Comparison of ENCODE assay signal across 8 cellular contexts in the genomic region with DNA sequence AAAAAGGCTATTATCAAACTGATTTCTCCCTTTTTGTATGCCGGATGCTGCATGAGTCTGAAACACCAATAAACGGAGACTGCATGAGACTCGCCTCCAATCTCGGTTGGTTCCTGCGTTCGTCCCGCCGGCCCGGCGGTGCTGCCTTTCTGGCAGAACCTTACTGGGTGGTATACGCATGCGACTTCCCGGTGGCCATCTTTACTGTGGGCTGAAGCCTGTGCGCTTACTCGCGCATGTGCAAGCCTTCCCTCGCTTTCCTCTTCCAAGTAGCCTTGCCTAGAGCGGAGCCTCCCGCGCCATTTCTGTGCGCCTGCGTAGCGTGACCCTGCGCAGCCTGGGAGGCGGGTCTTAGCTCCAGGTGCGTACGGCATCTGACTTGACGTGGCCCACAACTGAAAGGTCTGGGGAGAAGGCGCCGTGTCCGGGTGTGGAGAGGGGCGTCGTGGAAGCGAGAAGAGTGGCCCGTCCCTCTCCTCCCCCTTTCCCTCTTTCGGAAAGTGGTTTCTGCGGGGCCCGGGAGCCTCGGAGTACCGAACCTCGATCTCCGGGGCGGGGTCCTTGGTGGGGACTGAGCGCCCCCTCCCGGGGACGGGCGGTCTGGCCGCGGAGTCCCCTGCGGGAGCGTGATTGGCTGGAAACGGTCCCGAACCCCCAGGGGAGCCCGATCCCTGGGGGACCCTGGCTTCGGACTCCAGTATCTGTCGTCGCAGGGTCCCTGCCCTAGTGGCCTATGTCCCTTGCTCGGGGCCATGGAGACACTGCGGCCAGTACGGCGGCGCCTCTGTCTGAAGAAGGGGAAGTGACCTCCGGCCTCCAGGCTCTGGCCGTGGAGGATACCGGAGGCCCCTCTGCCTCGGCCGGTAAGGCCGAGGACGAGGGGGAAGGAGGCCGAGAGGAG. TPM values are rescaled to one million over a fixed set of nuclear protein-coding genes. Genes with fewer than 3 reads are reported as not detected.
DNase-seq lines count a peak whose midpoint lies in the region; ATAC-seq, FAIRE-seq and TF ChIP-seq lines count a peak whose summit lies in the region.

TSS of gene PAGR1 (plus strand) at position 360 of the 901 bp plus-strand sequence. CDS start at position 734, 374 bp downstream.

- POLR2A ChIA-PET in HepG2 (lab: Yijun Ruan, JAX), result interaction anchor here (0.6 to 7.0 kb wide), 28 partner anchors 9 to 249 kb away, joined by 3 to 145 read pairs (median 6); partner anchors contain the start of genes ALDOA, ASPHD1, CDIPT and KCTD13

- FAIRE-seq in HepG2 (lab: Jason Lieb, UNC), result peak; percentile 85

- H3K27ac ChIP-seq in C4-2B (peak within 1 kb of the TSS; percentile 96), HepG2 (ENCODE audit: extremely low read length, insufficient read depth, low read length) (peak within 1 kb of the TSS; percentile 83)

- intact Hi-C loops in HepG2 (cut with micrococcal nuclease; ENCODE audit: unreplicated experiment), result loop anchor here (1.0 kb wide), 1 partner anchor 32 kb away; no protein-coding TSS in a partner anchor

- TF ChIP-seq POLR2A in HepG2 (IDR thresholded peaks at IDR 0.05; ENCODE audit: insufficient read depth in 1 of 2, low read depth in 2 of 2, low read length in 2 of 2), result peak in 1 of 2 experiments; percentile 85; a peak in 2 of 4 replicates

- no peak within 1 kb of the TSS for H2AFZ ChIP-seq in HepG2 (ENCODE audit: low read length)

- H3K27me3 ChIP-seq in HepG2 (ENCODE audit: control insufficient read depth in 1 of 2, insufficient read depth in 2 of 2, low read length in 2 of 2), result peaks cover 0 to 12% of the 10 kb centered on the region in 2 experiments; a peak in 2 of 5 replicates

- in situ Hi-C loops in HepG2 (cut with HindIII; ENCODE audit: extremely low pct_ligation_motif_present, low pct_unique_long_range_greater_than_20kb), result loop anchor here (25.0 kb wide), 1 partner anchor 846 kb away; the partner anchor contains the start of genes FBRS and PRR14

- CTCF ChIA-PET in HepG2 (lab: Yijun Ruan, JAX; ENCODE audit: low intra/inter-chr PET ratio, low total read pairs), result interaction anchor here (0.9 to 1.5 kb wide), 4 partner anchors 26 to 116 kb away, joined by 3 to 6 read pairs (median 4); partner anchors contain the start of gene KIF22

- H3K4me3 ChIP-seq in HepG2 (replicated peaks in 1 of 3; ENCODE audit: insufficient read depth in 1 of 3, low read depth in 2 of 3, low read length in 3 of 3), result peak within 1 kb of the TSS; percentile 86 to 93 (median 88)

- ATAC-seq in GM19328 (IDR thresholded peaks at IDR 0.05; ENCODE audit: unreplicated experiment) (peak; percentile 66), HG03521 (IDR thresholded peaks at IDR 0.05; ENCODE audit: unreplicated experiment) (peak; percentile 55), HepG2 (peak; percentile 63)

- H3K79me2 ChIP-seq in HepG2 (ENCODE audit: insufficient read depth, low read length), result peaks cover 22% of the 10 kb centered on the region

- BruUV-seq in HepG2 (replicated peaks; lab: Mats Ljungman, UMichigan), result TSS peak; percentile 74

- peak within 1 kb of the TSS; percentile 99 for H3K4me2 ChIP-seq in HepG2 (ENCODE audit: low read depth, low read length)

- peaks cover 5% of the 10 kb centered on the region; the same call in 1 of the 2 replicates for H4K20me1 ChIP-seq in HepG2 (ENCODE audit: insufficient read depth, low read length)

- H3K36me3 ChIP-seq in HepG2 (replicated peaks in 1 of 2; ENCODE audit: control insufficient read depth in 1 of 2, insufficient read depth in 2 of 2, low read length in 2 of 2), result peaks cover 0 to 9% of the 10 kb centered on the region in 2 experiments; a peak in 2 of 5 replicates

- no peaks in the 10 kb centered on the region for H3K9me3 ChIP-seq in HepG2 (ENCODE audit: low read length)

- TF ChIP-seq CTCF in C4-2B (conservative IDR thresholded peaks at IDR 0.05), result peak; percentile 97
- peak; percentile 99 for TF ChIP-seq CTCF in HepG2 (CRISPR knock-in tag; IDR thresholded peaks at IDR 0.05)

- TF ChIP-seq EP300 in HepG2 (IDR thresholded peaks at IDR 0.05; ENCODE audit: low read depth in 2 of 2, low read length in 2 of 2) (peak in 1 of 2 experiments; percentile 75; a peak in 2 of 4 replicates), HepG2 (CRISPR knock-in tag; IDR thresholded peaks at IDR 0.05; ENCODE audit: borderline replicate concordance) (peak; percentile 40; the same call in 1 of the 2 replicates)

- H3K4me1 ChIP-seq in HepG2 (ENCODE audit: insufficient read depth, low read length), result peaks cover 80% of the 10 kb centered on the region

- H3K9ac ChIP-seq in HepG2 (ENCODE audit: insufficient read depth, low read depth, low read length), result peak within 1 kb of the TSS; percentile 79

- peak; percentile 98 for DNase-seq in NCI-H748 (lab: John Stamatoyannopoulos, UW; ENCODE audit: unreplicated experiment)
- DNase-seq in activated CD4-positive, alpha-beta T cell treated with anti-CD3 and anti-CD28 coated beads, Interleukin-2, amount 50 U/mL, for 24 hours (ENCODE audit: low read depth in 1 of 2, low spot score in 1 of 2), result peak; percentile 96 to 99
- DNase-seq in dermis blood vessel endothelial cell, result peak; percentile 100
- DNase-seq in HepG2 (ENCODE audit: low spot score), result peak; percentile 99
- peak; percentile 98 for DNase-seq in stimulated activated CD4-positive, alpha-beta T cell treated with anti-CD3 and anti-CD28 coated beads, Interleukin-4, amount 100 ng/mL, for 24 hours

- TF ChIP-seq RAD21 in HepG2 (CRISPR knock-in tag; IDR thresholded peaks at IDR 0.05), result peak; percentile 96

- under 1% methylated on average over 34 of the region's 70 CpGs for WGBS in HepG2 (ENCODE audit: low lambda C conversion rate)

TF ChIP-seq in HepG2, 621 proteins besides CTCF, POLR2A, EP300 and RAD21 (continues in another document):
- TF ChIP-seq ZNF660 (CRISPR knock-in tag; IDR thresholded peaks at IDR 0.05; ENCODE audit: borderline replicate concordance, low read depth) (0 out of 2 replicates have a peak, but pooled peaks have one; percentile 71), ZNF776 (CRISPR knock-in tag; IDR thresholded peaks at IDR 0.05) (peak; percentile 89; the same call in 1 of the 2 replicates), MED8 (CRISPR knock-in tag; IDR thresholded peaks at IDR 0.05; ENCODE audit: insufficient replicate concordance) (peak; percentile 61), ZNF275 (CRISPR knock-in tag; IDR thresholded peaks at IDR 0.05; ENCODE audit: borderline replicate concordance) (peak; percentile 98), ZKSCAN5 (CRISPR knock-in tag; IDR thresholded peaks at IDR 0.05) (no peak), GTF2F1 (IDR thresholded peaks at IDR 0.05; ENCODE audit: low read length) (no peak), REL (CRISPR knock-in tag; conservative IDR thresholded peaks at IDR 0.05) (0 out of 2 replicates have a peak, but pooled peaks have one; percentile 22), HHEX (CRISPR knock-in tag; IDR thresholded peaks at IDR 0.05) (no peak), STAG1 (CRISPR knock-in tag; IDR thresholded peaks at IDR 0.05) (peak; percentile 69)
- TF ChIP-seq, protein P1, sequence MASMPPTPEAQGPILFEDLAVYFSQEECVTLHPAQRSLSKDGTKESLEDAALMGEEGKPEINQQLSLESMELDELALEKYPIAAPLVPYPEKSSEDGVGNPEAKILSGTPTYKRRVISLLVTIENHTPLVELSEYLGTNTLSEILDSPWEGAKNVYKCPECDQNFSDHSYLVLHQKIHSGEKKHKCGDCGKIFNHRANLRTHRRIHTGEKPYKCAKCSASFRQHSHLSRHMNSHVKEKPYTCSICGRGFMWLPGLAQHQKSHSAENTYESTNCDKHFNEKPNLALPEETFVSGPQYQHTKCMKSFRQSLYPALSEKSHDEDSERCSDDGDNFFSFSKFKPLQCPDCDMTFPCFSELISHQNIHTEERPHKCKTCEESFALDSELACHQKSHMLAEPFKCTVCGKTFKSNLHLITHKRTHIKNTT (CRISPR knock-in tag; IDR thresholded peaks at IDR 0.05), result no peak
- TF ChIP-seq, protein P2, sequence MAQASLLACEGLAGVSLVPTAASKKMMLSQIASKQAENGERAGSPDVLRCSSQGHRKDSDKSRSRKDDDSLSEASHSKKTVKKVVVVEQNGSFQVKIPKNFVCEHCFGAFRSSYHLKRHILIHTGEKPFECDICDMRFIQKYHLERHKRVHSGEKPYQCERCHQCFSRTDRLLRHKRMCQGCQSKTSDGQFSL (CRISPR knock-in tag; IDR thresholded peaks at IDR 0.05), result no peak

RNA-seq across cellular contexts. Expression of gene PAGR1, which starts in this region (rescaled TPM):
- 23.5 and 30.1 TPM in 2 replicates for total RNA-seq in dermis blood vessel endothelial cell
- total RNA-seq in HepG2 (2016; rRNA removed; fragmentation: Illumina TruSeq; extraction: Trizol), result 66.4 and 74.5 TPM in 2 replicates
- total RNA-seq in HepG2 (2016; cell fraction: cytosol; rRNA removed; fragmentation: Illumina TruSeq; extraction: Trizol; ENCODE audit: low read depth), result 27.0 and 29.8 TPM in 2 replicates
- total RNA-seq in HepG2 (2016; cell fraction: insoluble cytoplasmic fraction; rRNA removed; fragmentation: Illumina TruSeq; extraction: Trizol), result 66.8 and 70.4 TPM in 2 replicates
- total RNA-seq in HepG2 (2016; cell fraction: membrane; rRNA removed; fragmentation: Illumina TruSeq; extraction: Trizol), result 60.2 and 69.2 TPM in 2 replicates
- total RNA-seq in HepG2 (2016; cell fraction: nucleus; rRNA removed; fragmentation: Illumina TruSeq; extraction: Trizol), result 26.7 and 29.3 TPM in 2 replicates
- polyA plus RNA-seq in HepG2 (2011; rRNA removed), result 9.8 and 9.9 TPM in 2 replicates
- 8.4 and 11.4 TPM in 2 replicates for polyA plus RNA-seq in HepG2 (2011; cell fraction: cytosol; rRNA removed)
- 21.8 and 24.6 TPM in 2 replicates for polyA plus RNA-seq in HepG2 (2011; cell fraction: nucleus; rRNA removed)
- 18.6 and 19.8 TPM in 2 replicates for polyA plus RNA-seq in HepG2 (2012)
- 35.6 and 42.4 TPM in 2 replicates for polyA plus RNA-seq in HepG2 (2016; cell fraction: cytosol; fragmentation: Illumina TruSeq; extraction: Trizol; ENCODE audit: low read depth)
- 77.4 and 82.7 TPM in 2 replicates for polyA plus RNA-seq in HepG2 (2016; cell fraction: insoluble cytoplasmic fraction; fragmentation: Illumina TruSeq; extraction: Trizol; ENCODE audit: low read depth)
- 57.3 and 67.2 TPM in 2 replicates for polyA plus RNA-seq in HepG2 (2016; cell fraction: membrane; fragmentation: Illumina TruSeq; extraction: Trizol; ENCODE audit: low read depth)
- 45.2 and 52.8 TPM in 2 replicates for polyA plus RNA-seq in HepG2 (2016; cell fraction: nucleus; fragmentation: Illumina TruSeq; extraction: Trizol; ENCODE audit: insufficient read depth, low read depth)
- 5.5 and 6.5 TPM in 2 replicates for polyA minus RNA-seq in HepG2 (2011; rRNA and poly(A)+ RNA removed; ENCODE audit: low replicate concordance)
- polyA minus RNA-seq in HepG2 (2011; cell fraction: cytosol; rRNA and poly(A)+ RNA removed), result 4.8 and 9.2 TPM in 2 replicates
- 15.1 and 19.6 TPM in 2 replicates for polyA minus RNA-seq in HepG2 (2011; cell fraction: nucleus; rRNA and poly(A)+ RNA removed)

Comparison
In these comparisons a context has a peak if more than half of its experiments do, and no peak if none do; other contexts are left out.
1. Peak in every context shown above with its lines: DNase-seq, ATAC-seq, H3K4me3 ChIP-seq and H3K27ac ChIP-seq.